ENCODE assay signal across 1 cellular context in the genomic region with DNA sequence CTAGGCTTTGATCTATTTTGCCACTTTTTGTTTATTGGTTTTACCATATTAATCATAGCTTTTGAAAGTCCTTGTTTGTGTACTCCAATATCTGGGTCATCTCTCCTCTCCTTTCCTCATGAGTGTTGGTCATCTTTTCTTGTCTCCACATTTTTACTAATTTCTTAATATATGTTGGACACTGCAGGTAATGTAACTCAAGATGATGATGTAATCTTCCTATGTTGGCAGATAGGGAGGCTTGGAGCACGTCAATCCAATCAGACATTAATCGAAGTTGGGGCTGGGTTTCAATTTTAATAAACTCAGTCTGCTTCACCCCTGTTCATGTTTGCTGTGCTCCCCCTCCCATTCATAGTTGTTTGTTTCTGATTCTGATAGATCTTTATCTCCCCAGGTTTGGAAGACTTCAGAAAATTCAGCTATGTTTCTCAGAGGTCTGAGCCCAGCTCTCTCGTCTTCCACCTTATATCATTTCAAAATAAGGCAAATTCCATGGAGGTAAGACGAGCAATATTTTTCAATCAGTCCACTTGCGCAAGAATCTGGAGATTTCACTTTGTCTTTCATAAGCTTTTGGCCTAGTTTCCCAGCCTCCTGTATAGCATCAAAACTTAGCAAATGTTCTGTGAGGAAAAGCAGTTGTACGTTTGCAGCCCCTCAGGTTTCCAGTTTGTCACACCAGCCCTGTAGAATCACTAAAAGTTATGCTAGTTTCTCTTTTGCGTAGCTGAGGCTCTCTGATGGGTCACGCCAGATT.
TF ChIP-seq lines count a peak whose summit lies in the region.

No MANE protein-coding gene starts in this region.

TF ChIP-seq in K562, 482 proteins besides CTCF, POLR2A, EP300 and RAD21:
- TF ChIP-seq CEBPG (CRISPR knock-in tag; IDR thresholded peaks at IDR 0.05) (no peak), CEBPG (tag; conservative IDR thresholded peaks at IDR 0.05 in 1 of 2, IDR thresholded peaks at IDR 0.05 in 1 of 2) (peak in 1 of 2 experiments; percentile 22; a peak in 2 of 4 replicates), CREM (IDR thresholded peaks at IDR 0.05; ENCODE audit: low read depth) (no peak), MCM7 (IDR thresholded peaks at IDR 0.05) (no peak), CEBPB (tag; IDR thresholded peaks at IDR 0.05) (peak; percentile 79), ZC3H4 (CRISPR knock-in tag; IDR thresholded peaks at IDR 0.05; ENCODE audit: borderline replicate concordance) (no peak), HEY1 (CRISPR knock-in tag; IDR thresholded peaks at IDR 0.05; ENCODE audit: borderline replicate concordance) (no peak)
- TF ChIP-seq, protein P1, sequence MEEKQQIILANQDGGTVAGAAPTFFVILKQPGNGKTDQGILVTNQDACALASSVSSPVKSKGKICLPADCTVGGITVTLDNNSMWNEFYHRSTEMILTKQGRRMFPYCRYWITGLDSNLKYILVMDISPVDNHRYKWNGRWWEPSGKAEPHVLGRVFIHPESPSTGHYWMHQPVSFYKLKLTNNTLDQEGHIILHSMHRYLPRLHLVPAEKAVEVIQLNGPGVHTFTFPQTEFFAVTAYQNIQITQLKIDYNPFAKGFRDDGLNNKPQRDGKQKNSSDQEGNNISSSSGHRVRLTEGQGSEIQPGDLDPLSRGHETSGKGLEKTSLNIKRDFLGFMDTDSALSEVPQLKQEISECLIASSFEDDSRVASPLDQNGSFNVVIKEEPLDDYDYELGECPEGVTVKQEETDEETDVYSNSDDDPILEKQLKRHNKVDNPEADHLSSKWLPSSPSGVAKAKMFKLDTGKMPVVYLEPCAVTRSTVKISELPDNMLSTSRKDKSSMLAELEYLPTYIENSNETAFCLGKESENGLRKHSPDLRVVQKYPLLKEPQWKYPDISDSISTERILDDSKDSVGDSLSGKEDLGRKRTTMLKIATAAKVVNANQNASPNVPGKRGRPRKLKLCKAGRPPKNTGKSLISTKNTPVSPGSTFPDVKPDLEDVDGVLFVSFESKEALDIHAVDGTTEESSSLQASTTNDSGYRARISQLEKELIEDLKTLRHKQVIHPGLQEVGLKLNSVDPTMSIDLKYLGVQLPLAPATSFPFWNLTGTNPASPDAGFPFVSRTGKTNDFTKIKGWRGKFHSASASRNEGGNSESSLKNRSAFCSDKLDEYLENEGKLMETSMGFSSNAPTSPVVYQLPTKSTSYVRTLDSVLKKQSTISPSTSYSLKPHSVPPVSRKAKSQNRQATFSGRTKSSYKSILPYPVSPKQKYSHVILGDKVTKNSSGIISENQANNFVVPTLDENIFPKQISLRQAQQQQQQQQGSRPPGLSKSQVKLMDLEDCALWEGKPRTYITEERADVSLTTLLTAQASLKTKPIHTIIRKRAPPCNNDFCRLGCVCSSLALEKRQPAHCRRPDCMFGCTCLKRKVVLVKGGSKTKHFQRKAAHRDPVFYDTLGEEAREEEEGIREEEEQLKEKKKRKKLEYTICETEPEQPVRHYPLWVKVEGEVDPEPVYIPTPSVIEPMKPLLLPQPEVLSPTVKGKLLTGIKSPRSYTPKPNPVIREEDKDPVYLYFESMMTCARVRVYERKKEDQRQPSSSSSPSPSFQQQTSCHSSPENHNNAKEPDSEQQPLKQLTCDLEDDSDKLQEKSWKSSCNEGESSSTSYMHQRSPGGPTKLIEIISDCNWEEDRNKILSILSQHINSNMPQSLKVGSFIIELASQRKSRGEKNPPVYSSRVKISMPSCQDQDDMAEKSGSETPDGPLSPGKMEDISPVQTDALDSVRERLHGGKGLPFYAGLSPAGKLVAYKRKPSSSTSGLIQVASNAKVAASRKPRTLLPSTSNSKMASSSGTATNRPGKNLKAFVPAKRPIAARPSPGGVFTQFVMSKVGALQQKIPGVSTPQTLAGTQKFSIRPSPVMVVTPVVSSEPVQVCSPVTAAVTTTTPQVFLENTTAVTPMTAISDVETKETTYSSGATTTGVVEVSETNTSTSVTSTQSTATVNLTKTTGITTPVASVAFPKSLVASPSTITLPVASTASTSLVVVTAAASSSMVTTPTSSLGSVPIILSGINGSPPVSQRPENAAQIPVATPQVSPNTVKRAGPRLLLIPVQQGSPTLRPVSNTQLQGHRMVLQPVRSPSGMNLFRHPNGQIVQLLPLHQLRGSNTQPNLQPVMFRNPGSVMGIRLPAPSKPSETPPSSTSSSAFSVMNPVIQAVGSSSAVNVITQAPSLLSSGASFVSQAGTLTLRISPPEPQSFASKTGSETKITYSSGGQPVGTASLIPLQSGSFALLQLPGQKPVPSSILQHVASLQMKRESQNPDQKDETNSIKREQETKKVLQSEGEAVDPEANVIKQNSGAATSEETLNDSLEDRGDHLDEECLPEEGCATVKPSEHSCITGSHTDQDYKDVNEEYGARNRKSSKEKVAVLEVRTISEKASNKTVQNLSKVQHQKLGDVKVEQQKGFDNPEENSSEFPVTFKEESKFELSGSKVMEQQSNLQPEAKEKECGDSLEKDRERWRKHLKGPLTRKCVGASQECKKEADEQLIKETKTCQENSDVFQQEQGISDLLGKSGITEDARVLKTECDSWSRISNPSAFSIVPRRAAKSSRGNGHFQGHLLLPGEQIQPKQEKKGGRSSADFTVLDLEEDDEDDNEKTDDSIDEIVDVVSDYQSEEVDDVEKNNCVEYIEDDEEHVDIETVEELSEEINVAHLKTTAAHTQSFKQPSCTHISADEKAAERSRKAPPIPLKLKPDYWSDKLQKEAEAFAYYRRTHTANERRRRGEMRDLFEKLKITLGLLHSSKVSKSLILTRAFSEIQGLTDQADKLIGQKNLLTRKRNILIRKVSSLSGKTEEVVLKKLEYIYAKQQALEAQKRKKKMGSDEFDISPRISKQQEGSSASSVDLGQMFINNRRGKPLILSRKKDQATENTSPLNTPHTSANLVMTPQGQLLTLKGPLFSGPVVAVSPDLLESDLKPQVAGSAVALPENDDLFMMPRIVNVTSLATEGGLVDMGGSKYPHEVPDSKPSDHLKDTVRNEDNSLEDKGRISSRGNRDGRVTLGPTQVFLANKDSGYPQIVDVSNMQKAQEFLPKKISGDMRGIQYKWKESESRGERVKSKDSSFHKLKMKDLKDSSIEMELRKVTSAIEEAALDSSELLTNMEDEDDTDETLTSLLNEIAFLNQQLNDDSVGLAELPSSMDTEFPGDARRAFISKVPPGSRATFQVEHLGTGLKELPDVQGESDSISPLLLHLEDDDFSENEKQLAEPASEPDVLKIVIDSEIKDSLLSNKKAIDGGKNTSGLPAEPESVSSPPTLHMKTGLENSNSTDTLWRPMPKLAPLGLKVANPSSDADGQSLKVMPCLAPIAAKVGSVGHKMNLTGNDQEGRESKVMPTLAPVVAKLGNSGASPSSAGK (IDR thresholded peaks at IDR 0.05): no peak
- TF ChIP-seq, protein P2, sequence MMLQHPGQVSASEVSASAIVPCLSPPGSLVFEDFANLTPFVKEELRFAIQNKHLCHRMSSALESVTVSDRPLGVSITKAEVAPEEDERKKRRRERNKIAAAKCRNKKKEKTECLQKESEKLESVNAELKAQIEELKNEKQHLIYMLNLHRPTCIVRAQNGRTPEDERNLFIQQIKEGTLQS (IDR thresholded peaks at IDR 0.05): peak; percentile 70
- TF ChIP-seq, protein P2 (CRISPR knock-in tag; conservative IDR thresholded peaks at IDR 0.05): no peak
